ENCODE assay signal across 3 cellular contexts in the genomic region with DNA sequence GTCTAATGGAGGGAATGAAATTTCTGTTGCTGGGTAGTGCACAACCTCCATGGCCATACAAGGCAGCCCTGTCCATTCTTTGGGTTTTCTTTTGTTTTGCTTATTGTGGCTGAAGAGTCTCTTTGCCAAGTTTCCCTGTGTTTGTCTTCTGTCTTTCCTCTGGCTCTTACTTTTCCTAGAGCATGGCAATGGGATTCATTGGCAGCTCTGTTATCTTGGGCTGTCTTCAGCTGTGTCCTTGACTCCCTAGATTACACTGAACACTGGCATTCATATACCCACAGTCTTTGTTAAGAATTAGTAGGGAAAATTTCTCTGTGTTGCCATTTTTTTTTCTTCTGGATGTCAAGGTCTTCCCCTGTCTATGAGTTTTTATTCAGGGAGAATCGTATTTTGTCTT.
TF ChIP-seq lines count a peak whose summit lies in the region.

No MANE protein-coding gene starts in this region.

TF ChIP-seq in SK-N-SH, 30 proteins besides CTCF, POLR2A, EP300 and RAD21 (continued from another document):
- TF ChIP-seq, protein P1, sequence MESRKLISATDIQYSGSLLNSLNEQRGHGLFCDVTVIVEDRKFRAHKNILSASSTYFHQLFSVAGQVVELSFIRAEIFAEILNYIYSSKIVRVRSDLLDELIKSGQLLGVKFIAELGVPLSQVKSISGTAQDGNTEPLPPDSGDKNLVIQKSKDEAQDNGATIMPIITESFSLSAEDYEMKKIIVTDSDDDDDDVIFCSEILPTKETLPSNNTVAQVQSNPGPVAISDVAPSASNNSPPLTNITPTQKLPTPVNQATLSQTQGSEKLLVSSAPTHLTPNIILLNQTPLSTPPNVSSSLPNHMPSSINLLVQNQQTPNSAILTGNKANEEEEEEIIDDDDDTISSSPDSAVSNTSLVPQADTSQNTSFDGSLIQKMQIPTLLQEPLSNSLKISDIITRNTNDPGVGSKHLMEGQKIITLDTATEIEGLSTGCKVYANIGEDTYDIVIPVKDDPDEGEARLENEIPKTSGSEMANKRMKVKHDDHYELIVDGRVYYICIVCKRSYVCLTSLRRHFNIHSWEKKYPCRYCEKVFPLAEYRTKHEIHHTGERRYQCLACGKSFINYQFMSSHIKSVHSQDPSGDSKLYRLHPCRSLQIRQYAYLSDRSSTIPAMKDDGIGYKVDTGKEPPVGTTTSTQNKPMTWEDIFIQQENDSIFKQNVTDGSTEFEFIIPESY (IDR thresholded peaks at IDR 0.05; ENCODE audit: borderline replicate concordance, low read depth): no peak
- no peak for TF ChIP-seq CHD2 (IDR thresholded peaks at IDR 0.05; ENCODE audit: low read length, partially characterized antibody)
- TF ChIP-seq, protein P2, sequence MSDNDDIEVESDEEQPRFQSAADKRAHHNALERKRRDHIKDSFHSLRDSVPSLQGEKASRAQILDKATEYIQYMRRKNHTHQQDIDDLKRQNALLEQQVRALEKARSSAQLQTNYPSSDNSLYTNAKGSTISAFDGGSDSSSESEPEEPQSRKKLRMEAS (IDR thresholded peaks at IDR 0.05; ENCODE audit: low read depth): no peak
- no peak for TF ChIP-seq EZH2phosphoT487 (IDR thresholded peaks at IDR 0.05; ENCODE audit: borderline replicate concordance, low read depth)
- TF ChIP-seq, protein P3, sequence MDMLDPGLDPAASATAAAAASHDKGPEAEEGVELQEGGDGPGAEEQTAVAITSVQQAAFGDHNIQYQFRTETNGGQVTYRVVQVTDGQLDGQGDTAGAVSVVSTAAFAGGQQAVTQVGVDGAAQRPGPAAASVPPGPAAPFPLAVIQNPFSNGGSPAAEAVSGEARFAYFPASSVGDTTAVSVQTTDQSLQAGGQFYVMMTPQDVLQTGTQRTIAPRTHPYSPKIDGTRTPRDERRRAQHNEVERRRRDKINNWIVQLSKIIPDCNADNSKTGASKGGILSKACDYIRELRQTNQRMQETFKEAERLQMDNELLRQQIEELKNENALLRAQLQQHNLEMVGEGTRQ (IDR thresholded peaks at IDR 0.05; ENCODE audit: borderline replicate concordance, low read depth, low read length): no peak
- TF ChIP-seq GABPA (IDR thresholded peaks at IDR 0.05; ENCODE audit: low read depth): no peak
- no peak for TF ChIP-seq POLR2AphosphoS5 (IDR thresholded peaks at IDR 0.05; ENCODE audit: low read depth, low read length)
- no peak for TF ChIP-seq ELF1 (IDR thresholded peaks at IDR 0.05)
- TF ChIP-seq RCOR1 (IDR thresholded peaks at IDR 0.05; ENCODE audit: low read length): no peak

TF ChIP-seq in SK-N-SH treated with all-trans-retinoic acid at 6 μM for 48 hours, 23 proteins besides CTCF, POLR2A, EP300 and RAD21 (continued from another document):
- TF ChIP-seq ARNTL (CRISPR knock-in tag; IDR thresholded peaks at IDR 0.05; ENCODE audit: borderline replicate concordance, low read depth) (no peak), ZC3H10 (CRISPR knock-in tag; IDR thresholded peaks at IDR 0.05) (no peak), ZFP3 (CRISPR knock-in tag; IDR thresholded peaks at IDR 0.05) (no peak), PPARA (CRISPR knock-in tag; IDR thresholded peaks at IDR 0.05; ENCODE audit: borderline replicate concordance) (no peak), RARB (CRISPR knock-in tag; IDR thresholded peaks at IDR 0.05) (no peak), ZNF565 (CRISPR knock-in tag; conservative IDR thresholded peaks at IDR 0.05; ENCODE audit: low read depth) (no peak), TOX (CRISPR knock-in tag; IDR thresholded peaks at IDR 0.05; ENCODE audit: borderline replicate concordance) (no peak), GLIS3 (CRISPR knock-in tag; IDR thresholded peaks at IDR 0.05) (no peak), TCF4 (CRISPR knock-in tag; IDR thresholded peaks at IDR 0.05; ENCODE audit: borderline replicate concordance) (no peak), ZNF8 (CRISPR knock-in tag; IDR thresholded peaks at IDR 0.05) (no peak), ESRRG (CRISPR knock-in tag; IDR thresholded peaks at IDR 0.05) (no peak), OSR1 (CRISPR knock-in tag; IDR thresholded peaks at IDR 0.05) (no peak), BACH2 (CRISPR knock-in tag; IDR thresholded peaks at IDR 0.05; ENCODE audit: borderline replicate concordance) (no peak)
- TF ChIP-seq, protein P4, sequence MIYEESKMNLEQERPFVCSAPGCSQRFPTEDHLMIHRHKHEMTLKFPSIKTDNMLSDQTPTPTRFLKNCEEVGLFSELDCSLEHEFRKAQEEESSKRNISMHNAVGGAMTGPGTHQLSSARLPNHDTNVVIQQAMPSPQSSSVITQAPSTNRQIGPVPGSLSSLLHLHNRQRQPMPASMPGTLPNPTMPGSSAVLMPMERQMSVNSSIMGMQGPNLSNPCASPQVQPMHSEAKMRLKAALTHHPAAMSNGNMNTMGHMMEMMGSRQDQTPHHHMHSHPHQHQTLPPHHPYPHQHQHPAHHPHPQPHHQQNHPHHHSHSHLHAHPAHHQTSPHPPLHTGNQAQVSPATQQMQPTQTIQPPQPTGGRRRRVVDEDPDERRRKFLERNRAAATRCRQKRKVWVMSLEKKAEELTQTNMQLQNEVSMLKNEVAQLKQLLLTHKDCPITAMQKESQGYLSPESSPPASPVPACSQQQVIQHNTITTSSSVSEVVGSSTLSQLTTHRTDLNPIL (CRISPR knock-in tag; IDR thresholded peaks at IDR 0.05; ENCODE audit: low read depth): no peak
- TF ChIP-seq, protein P5, sequence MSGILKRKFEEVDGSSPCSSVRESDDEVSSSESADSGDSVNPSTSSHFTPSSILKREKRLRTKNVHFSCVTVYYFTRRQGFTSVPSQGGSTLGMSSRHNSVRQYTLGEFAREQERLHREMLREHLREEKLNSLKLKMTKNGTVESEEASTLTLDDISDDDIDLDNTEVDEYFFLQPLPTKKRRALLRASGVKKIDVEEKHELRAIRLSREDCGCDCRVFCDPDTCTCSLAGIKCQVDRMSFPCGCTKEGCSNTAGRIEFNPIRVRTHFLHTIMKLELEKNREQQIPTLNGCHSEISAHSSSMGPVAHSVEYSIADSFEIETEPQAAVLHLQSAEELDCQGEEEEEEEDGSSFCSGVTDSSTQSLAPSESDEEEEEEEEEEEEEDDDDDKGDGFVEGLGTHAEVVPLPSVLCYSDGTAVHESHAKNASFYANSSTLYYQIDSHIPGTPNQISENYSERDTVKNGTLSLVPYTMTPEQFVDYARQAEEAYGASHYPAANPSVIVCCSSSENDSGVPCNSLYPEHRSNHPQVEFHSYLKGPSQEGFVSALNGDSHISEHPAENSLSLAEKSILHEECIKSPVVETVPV (CRISPR knock-in tag; IDR thresholded peaks at IDR 0.05): no peak
- TF ChIP-seq, protein P6, sequence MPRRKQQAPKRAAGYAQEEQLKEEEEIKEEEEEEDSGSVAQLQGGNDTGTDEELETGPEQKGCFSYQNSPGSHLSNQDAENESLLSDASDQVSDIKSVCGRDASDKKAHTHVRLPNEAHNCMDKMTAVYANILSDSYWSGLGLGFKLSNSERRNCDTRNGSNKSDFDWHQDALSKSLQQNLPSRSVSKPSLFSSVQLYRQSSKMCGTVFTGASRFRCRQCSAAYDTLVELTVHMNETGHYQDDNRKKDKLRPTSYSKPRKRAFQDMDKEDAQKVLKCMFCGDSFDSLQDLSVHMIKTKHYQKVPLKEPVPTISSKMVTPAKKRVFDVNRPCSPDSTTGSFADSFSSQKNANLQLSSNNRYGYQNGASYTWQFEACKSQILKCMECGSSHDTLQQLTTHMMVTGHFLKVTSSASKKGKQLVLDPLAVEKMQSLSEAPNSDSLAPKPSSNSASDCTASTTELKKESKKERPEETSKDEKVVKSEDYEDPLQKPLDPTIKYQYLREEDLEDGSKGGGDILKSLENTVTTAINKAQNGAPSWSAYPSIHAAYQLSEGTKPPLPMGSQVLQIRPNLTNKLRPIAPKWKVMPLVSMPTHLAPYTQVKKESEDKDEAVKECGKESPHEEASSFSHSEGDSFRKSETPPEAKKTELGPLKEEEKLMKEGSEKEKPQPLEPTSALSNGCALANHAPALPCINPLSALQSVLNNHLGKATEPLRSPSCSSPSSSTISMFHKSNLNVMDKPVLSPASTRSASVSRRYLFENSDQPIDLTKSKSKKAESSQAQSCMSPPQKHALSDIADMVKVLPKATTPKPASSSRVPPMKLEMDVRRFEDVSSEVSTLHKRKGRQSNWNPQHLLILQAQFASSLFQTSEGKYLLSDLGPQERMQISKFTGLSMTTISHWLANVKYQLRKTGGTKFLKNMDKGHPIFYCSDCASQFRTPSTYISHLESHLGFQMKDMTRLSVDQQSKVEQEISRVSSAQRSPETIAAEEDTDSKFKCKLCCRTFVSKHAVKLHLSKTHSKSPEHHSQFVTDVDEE (CRISPR knock-in tag; IDR thresholded peaks at IDR 0.05): no peak

TF ChIP-seq in A549, 52 proteins besides CTCF, POLR2A, EP300 and RAD21 (continued from another document):
- TF ChIP-seq HOXB13 (CRISPR knock-in tag; IDR thresholded peaks at IDR 0.05; ENCODE audit: low read depth) (no peak), ESRRA (IDR thresholded peaks at IDR 0.05; ENCODE audit: borderline replicate concordance, low read length) (no peak), PHF8 (IDR thresholded peaks at IDR 0.05; ENCODE audit: borderline replicate concordance, low read depth) (no peak)
- TF ChIP-seq, protein P7, sequence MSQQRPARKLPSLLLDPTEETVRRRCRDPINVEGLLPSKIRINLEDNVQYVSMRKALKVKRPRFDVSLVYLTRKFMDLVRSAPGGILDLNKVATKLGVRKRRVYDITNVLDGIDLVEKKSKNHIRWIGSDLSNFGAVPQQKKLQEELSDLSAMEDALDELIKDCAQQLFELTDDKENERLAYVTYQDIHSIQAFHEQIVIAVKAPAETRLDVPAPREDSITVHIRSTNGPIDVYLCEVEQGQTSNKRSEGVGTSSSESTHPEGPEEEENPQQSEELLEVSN (IDR thresholded peaks at IDR 0.05; ENCODE audit: borderline replicate concordance, low read depth): no peak
- TF ChIP-seq, protein P8, sequence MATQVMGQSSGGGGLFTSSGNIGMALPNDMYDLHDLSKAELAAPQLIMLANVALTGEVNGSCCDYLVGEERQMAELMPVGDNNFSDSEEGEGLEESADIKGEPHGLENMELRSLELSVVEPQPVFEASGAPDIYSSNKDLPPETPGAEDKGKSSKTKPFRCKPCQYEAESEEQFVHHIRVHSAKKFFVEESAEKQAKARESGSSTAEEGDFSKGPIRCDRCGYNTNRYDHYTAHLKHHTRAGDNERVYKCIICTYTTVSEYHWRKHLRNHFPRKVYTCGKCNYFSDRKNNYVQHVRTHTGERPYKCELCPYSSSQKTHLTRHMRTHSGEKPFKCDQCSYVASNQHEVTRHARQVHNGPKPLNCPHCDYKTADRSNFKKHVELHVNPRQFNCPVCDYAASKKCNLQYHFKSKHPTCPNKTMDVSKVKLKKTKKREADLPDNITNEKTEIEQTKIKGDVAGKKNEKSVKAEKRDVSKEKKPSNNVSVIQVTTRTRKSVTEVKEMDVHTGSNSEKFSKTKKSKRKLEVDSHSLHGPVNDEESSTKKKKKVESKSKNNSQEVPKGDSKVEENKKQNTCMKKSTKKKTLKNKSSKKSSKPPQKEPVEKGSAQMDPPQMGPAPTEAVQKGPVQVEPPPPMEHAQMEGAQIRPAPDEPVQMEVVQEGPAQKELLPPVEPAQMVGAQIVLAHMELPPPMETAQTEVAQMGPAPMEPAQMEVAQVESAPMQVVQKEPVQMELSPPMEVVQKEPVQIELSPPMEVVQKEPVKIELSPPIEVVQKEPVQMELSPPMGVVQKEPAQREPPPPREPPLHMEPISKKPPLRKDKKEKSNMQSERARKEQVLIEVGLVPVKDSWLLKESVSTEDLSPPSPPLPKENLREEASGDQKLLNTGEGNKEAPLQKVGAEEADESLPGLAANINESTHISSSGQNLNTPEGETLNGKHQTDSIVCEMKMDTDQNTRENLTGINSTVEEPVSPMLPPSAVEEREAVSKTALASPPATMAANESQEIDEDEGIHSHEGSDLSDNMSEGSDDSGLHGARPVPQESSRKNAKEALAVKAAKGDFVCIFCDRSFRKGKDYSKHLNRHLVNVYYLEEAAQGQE (IDR thresholded peaks at IDR 0.05): no peak
- TF ChIP-seq, protein P9, sequence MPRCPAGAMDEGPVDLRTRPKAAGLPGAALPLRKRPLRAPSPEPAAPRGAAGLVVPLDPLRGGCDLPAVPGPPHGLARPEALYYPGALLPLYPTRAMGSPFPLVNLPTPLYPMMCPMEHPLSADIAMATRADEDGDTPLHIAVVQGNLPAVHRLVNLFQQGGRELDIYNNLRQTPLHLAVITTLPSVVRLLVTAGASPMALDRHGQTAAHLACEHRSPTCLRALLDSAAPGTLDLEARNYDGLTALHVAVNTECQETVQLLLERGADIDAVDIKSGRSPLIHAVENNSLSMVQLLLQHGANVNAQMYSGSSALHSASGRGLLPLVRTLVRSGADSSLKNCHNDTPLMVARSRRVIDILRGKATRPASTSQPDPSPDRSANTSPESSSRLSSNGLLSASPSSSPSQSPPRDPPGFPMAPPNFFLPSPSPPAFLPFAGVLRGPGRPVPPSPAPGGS (IDR thresholded peaks at IDR 0.05): no peak
